Comparison of ENCODE assay signal across 1 cellular context in the genomic region with DNA sequence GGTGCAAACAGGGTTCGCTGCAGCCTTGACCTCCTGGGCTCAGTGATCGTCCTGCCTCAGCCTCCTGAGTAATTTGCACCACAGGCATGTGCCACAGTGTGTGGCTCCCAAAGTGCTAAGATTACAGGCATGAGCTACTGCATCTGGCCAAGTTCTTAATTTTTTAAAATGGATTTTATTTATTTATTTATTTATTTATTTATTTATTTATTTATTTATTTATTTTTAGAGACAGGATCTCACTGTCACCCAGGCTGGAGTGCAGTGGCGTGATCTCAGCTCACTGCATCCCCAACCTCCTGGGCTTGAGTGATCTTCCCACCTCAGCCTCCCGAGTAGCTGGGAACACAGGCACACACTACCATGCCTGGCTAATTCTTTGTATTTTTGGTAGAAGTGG.
TF ChIP-seq lines count a peak whose summit lies in the region.

No MANE protein-coding gene starts in this region.

TF ChIP-seq in A549, 52 proteins besides CTCF, POLR2A, EP300 and RAD21 (continued from another document):
- TF ChIP-seq PBX3 (IDR thresholded peaks at IDR 0.05) (no peak), CBX2 (IDR thresholded peaks at IDR 0.05; ENCODE audit: borderline replicate concordance, low read depth) (no peak), ZC3H11A (IDR thresholded peaks at IDR 0.05) (peak; percentile 60)
